Comparison of ENCODE assay signal across 8 cellular contexts in genomic region chr19:11435833-11436313, GRCh38. TPM values are rescaled to one million over a fixed set of nuclear protein-coding genes. Genes with fewer than 3 reads are reported as not detected.
A peak's percentile ranks its signal among the peaks of the same experiment; 100 is the strongest.
DNase-seq lines count a peak whose midpoint lies in the region; ATAC-seq and TF ChIP-seq lines count a peak whose summit lies in the region.

No MANE protein-coding gene starts in this region.

- no peaks in the 10 kb centered on the region for H3K9me3 Mint-ChIP-seq in GM23338
- H3K9me3 Mint-ChIP-seq in activated T-cell treated with anti-CD3 and anti-CD28 coated beads, Interleukin-2, amount 50 U/mL, for 4 hours, result no peaks in the 10 kb centered on the region

- H3K9me3 ChIP-seq in hepatocyte (ENCODE audit: low read depth), result no peaks in the 10 kb centered on the region
- H3K9me3 ChIP-seq in spleen, result no peaks in the 10 kb centered on the region

- H3K4me2 ChIP-seq in GM23338 (peak overlapping the region; percentile 93), hepatocyte (peak overlapping the region; percentile 97)

- peaks cover 3% of the 10 kb centered on the region; the same call in 1 of the 2 replicates for H4K20me1 ChIP-seq in GM23338 (replicated peaks; ENCODE audit: insufficient read depth)
- H4K20me1 ChIP-seq in hepatocyte (ENCODE audit: insufficient read depth, poor library complexity, severe bottlenecking), result no peaks in the 10 kb centered on the region

- H2AFZ ChIP-seq in GM23338 (peak overlapping the region; percentile 10; the same call in 1 of the 2 replicates), hepatocyte (peak overlapping the region; percentile 58)

- TF ChIP-seq CTCF in AG04449 (IDR thresholded peaks at IDR 0.05; ENCODE audit: insufficient read depth, low read length, missing control alignments), result no peak
- TF ChIP-seq CTCF in GM23338 (conservative IDR thresholded peaks at IDR 0.05; ENCODE audit: low read depth in 2 of 2), result no peak
- no peak for TF ChIP-seq CTCF in hepatocyte (IDR thresholded peaks at IDR 0.05; ENCODE audit: poor library complexity)
- no peak for TF ChIP-seq CTCF in spleen (IDR thresholded peaks at IDR 0.05 in 8 of 11, conservative IDR thresholded peaks at IDR 0.05 in 3 of 11)

- peaks cover 51% of the 10 kb centered on the region for H3K36me3 Mint-ChIP-seq in GM23338 (ENCODE audit: low read depth)
- H3K36me3 Mint-ChIP-seq in activated T-cell treated with anti-CD3 and anti-CD28 coated beads, Interleukin-2, amount 50 U/mL, for 4 hours (ENCODE audit: insufficient read depth), result peaks cover 12% of the 10 kb centered on the region

- H3K79me2 ChIP-seq in GM23338 (replicated peaks; ENCODE audit: insufficient read depth) (peaks cover 19% of the 10 kb centered on the region), hepatocyte (peaks cover 32% of the 10 kb centered on the region)

- H3K4me3 Mint-ChIP-seq in GM23338, result peak overlapping the region; percentile 99
- H3K4me3 Mint-ChIP-seq in activated T-cell treated with anti-CD3 and anti-CD28 coated beads, Interleukin-2, amount 50 U/mL, for 4 hours, result peak overlapping the region; percentile 100

- H3K27me3 Mint-ChIP-seq in GM23338 (ENCODE audit: insufficient read depth, low read depth, poor library complexity), result peaks cover 15% of the 10 kb centered on the region
- no peaks in the 10 kb centered on the region for H3K27me3 Mint-ChIP-seq in activated T-cell treated with anti-CD3 and anti-CD28 coated beads, Interleukin-2, amount 50 U/mL, for 4 hours (ENCODE audit: low read depth)

- CTCF ChIA-PET in AG04449 (lab: Yijun Ruan, JAX), result interaction anchor here (0.6 to 3.8 kb wide), 17 partner anchors 9 to 153 kb away, joined by 3 to 20 read pairs (median 5); no protein-coding TSS in a partner anchor

- POLR2A ChIA-PET in AG04449 (lab: Yijun Ruan, JAX), result interaction anchor here (1.0 kb wide), 3 partner anchors 61 to 96 kb away, joined by 3 read pairs; partner anchors contain the start of genes CCDC159, RAB3D, SWSAP1 and TMEM205

- H3K36me3 ChIP-seq in GM23338 (ENCODE audit: insufficient read depth) (peaks cover 32% of the 10 kb centered on the region), hepatocyte (replicated peaks; ENCODE audit: insufficient read depth, low read depth) (no peaks in the 10 kb centered on the region), spleen (peaks cover 0 to 46% (median 41%) of the 10 kb centered on the region in 6 donors)

- WGBS in hepatocyte (ENCODE audit: low lambda C conversion rate, missing lambda C conversion rate), result 3% methylated on average over 21 of the region's 21 CpGs
- WGBS in spleen, 5 donors, result 3 to 5% (median 4%) methylated on average over 16 to 21 of the region's 21 CpGs

- no peak for DNase-seq in AG04449 (ENCODE audit: low read depth, low spot score)
- peak; percentile 53 for DNase-seq in GM23338 (ENCODE audit: low spot score)
- no peak for DNase-seq in activated T-cell treated with anti-CD3 and anti-CD28 coated beads, Interleukin-2, amount 50 U/mL, for 4 hours
- peak; percentile 59 for DNase-seq in hepatocyte (ENCODE audit: low spot score)
- peak; percentile 86 for DNase-seq in spleen

- H3K27ac ChIP-seq in GM23338 (ENCODE audit: low read depth) (peak overlapping the region; percentile 81; the same call in 1 of the 2 replicates), hepatocyte (peak overlapping the region; percentile 64), spleen (peak overlapping the region; percentile 48 to 91 (median 86))

- H3F3A ChIP-seq in GM23338 (replicated peaks; ENCODE audit: low read depth), result peaks cover 5% of the 10 kb centered on the region; the same call in 1 of the 2 replicates

- no peaks in the 10 kb centered on the region for H3K27me3 ChIP-seq in GM23338 (ENCODE audit: insufficient read depth)
- H3K27me3 ChIP-seq in hepatocyte, result no peaks in the 10 kb centered on the region
- no peaks in the 10 kb centered on the region for H3K27me3 ChIP-seq in spleen (replicated peaks in 1 of 7)

- H3K4me3 ChIP-seq in AG04449 (ENCODE audit: low read depth, low read length) (peak overlapping the region; percentile 98), GM23338 (peak overlapping the region; percentile 69), hepatocyte (peak overlapping the region; percentile 56), spleen (peak overlapping the region; percentile 46 to 93 (median 84))

- H3K4me1 ChIP-seq in GM23338 (ENCODE audit: insufficient read depth), result peaks cover 11% of the 10 kb centered on the region; the same call in 1 of the 2 replicates
- H3K4me1 ChIP-seq in hepatocyte (ENCODE audit: insufficient read depth), result peaks cover 12% of the 10 kb centered on the region
- peaks cover 23 to 42% (median 30%) of the 10 kb centered on the region in 6 donors for H3K4me1 ChIP-seq in spleen

- TF ChIP-seq POLR2A in spleen (IDR thresholded peaks at IDR 0.05), result no peak

- intact Hi-C loops in spleen (cut with DNase I; ENCODE audit: low total_unique reads), result loop anchor here (5.0 kb wide), 1 partner anchor 54 kb away; the partner anchor contains the start of gene EPOR

- ATAC-seq in GM23338 (peak; percentile 6), HG03565 (IDR thresholded peaks at IDR 0.05; ENCODE audit: unreplicated experiment) (no peak), GM18858 (IDR thresholded peaks at IDR 0.05; ENCODE audit: unreplicated experiment) (no peak), GM21390 (IDR thresholded peaks at IDR 0.05; ENCODE audit: unreplicated experiment) (no peak)
- no peak for ATAC-seq in activated T-cell treated with anti-CD3 and anti-CD28 coated beads, Interleukin-2, amount 50 U/mL, for 4 hours

- no peaks in the 10 kb centered on the region for H3K9me2 ChIP-seq in GM23338 (ENCODE audit: insufficient read depth)
- no peaks in the 10 kb centered on the region for H3K9me2 ChIP-seq in hepatocyte (replicated peaks; ENCODE audit: insufficient read depth)

- peak overlapping the region; percentile 100 for H3K27ac Mint-ChIP-seq in GM23338

- H3K4me1 Mint-ChIP-seq in GM23338, result peaks cover 6% of the 10 kb centered on the region; the same call in 2 of the 3 replicates
- peaks cover 20% of the 10 kb centered on the region for H3K4me1 Mint-ChIP-seq in activated T-cell treated with anti-CD3 and anti-CD28 coated beads, Interleukin-2, amount 50 U/mL, for 4 hours (ENCODE audit: low read depth)

TF ChIP-seq in GM23338, 12 proteins besides CTCF, POLR2A, EP300 and RAD21 (continues in another document):
- TF ChIP-seq EZH2phosphoT487 (IDR thresholded peaks at IDR 0.05; ENCODE audit: unreplicated experiment), result no peak
- TF ChIP-seq POLR2AphosphoS5 (IDR thresholded peaks at IDR 0.05; ENCODE audit: low read depth), result no peak
- no peak for TF ChIP-seq ETS1 (IDR thresholded peaks at IDR 0.05)
- TF ChIP-seq NANOG (IDR thresholded peaks at IDR 0.05; ENCODE audit: borderline replicate concordance), result no peak

RNA-seq across cellular contexts. Expression of gene PRKCSH, which starts 0.4 kb away (rescaled TPM):
- 107 and 130 TPM in 2 replicates for total RNA-seq in GM23338 (2014; rRNA removed; shearing (Covaris generic))
- 85.3 and 90.3 TPM in 2 replicates for polyA plus RNA-seq in GM23338 (2016; fragmentation: Nextera tagmentation; extraction: Ambion mirVana)
- 100 to 1,000 TPM; 273 to 327 (median 319) TPM for total RNA-seq in activated T-cell treated with anti-CD3 and anti-CD28 coated beads, Interleukin-2, amount 50 U/mL, for 4 hours
- total RNA-seq in hepatocyte, result 60.0 and 85.1 TPM in 2 replicates
- 245 and 251 TPM in 2 replicates for polyA plus RNA-seq in hepatocyte
- 100 to 1,000 TPM; 114 to 258 (median 230) TPM for total RNA-seq in spleen
- 100 to 1,000 TPM in 1 of 3 donors, 10 to 100 TPM in 2; 80.3 to 105 (median 86.0) TPM for polyA plus RNA-seq in spleen

RNA-seq across cellular contexts. Expression of gene ODAD3, which starts 1.0 kb away (rescaled TPM):
- total RNA-seq in GM23338 (2014; rRNA removed; shearing (Covaris generic)), result 0.54 and 1.5 TPM in 2 replicates
- 6.1 TPM in 2 replicates for polyA plus RNA-seq in GM23338 (2016; fragmentation: Nextera tagmentation; extraction: Ambion mirVana)
- total RNA-seq in activated T-cell treated with anti-CD3 and anti-CD28 coated beads, Interleukin-2, amount 50 U/mL, for 4 hours, result under 1 TPM in 1 of 3 donors, not detected in 2; 0.11 TPM
- 0.08 and 1.3 TPM in 2 replicates for total RNA-seq in hepatocyte
- 1.4 and 1.9 TPM in 2 replicates for polyA plus RNA-seq in hepatocyte
- 1 to 10 TPM in 3 of 7 donors, under 1 TPM in 4; 0.23 to 2.3 (median 0.85) TPM for total RNA-seq in spleen
- polyA plus RNA-seq in spleen, result 1 to 10 TPM in 2 of 3 donors, under 1 TPM in 1; 0.59 to 2.1 (median 1.7) TPM

RNA-seq across cellular contexts. Expression of gene RGL3, which starts 16.8 kb away (rescaled TPM):
- total RNA-seq in GM23338 (2014; rRNA removed; shearing (Covaris generic)), result 46.8 and 49.4 TPM in 2 replicates
- polyA plus RNA-seq in GM23338 (2016; fragmentation: Nextera tagmentation; extraction: Ambion mirVana), result 48.8 and 49.2 TPM in 2 replicates
- total RNA-seq in activated T-cell treated with anti-CD3 and anti-CD28 coated beads, Interleukin-2, amount 50 U/mL, for 4 hours, result under 1 TPM in 2 of 3 donors, not detected in 1; 0.29 to 0.51 TPM
- 20.6 and 27.6 TPM in 2 replicates for total RNA-seq in hepatocyte
- 55.6 and 94.8 TPM in 2 replicates for polyA plus RNA-seq in hepatocyte
- 10 to 100 TPM; 17.9 to 57.7 (median 37.8) TPM for total RNA-seq in spleen
- 10 to 100 TPM in 2 of 3 donors, 1 to 10 TPM in 1; 5.1 to 16.4 (median 11.2) TPM for polyA plus RNA-seq in spleen

RNA-seq across cellular contexts. Expression of gene ELAVL3, which starts 45.0 kb away (rescaled TPM):
- 1.2 and 1.7 TPM in 2 replicates for total RNA-seq in GM23338 (2014; rRNA removed; shearing (Covaris generic))
- polyA plus RNA-seq in GM23338 (2016; fragmentation: Nextera tagmentation; extraction: Ambion mirVana), result 0.45 and 0.63 TPM in 2 replicates
- under 1 TPM in 1 of 3 donors, not detected in 2; 0.19 TPM for total RNA-seq in activated T-cell treated with anti-CD3 and anti-CD28 coated beads, Interleukin-2, amount 50 U/mL, for 4 hours
- total RNA-seq in hepatocyte, result 0.30 TPM in 1 of 2 replicates, not detected in the other
- 0.11 and 0.18 TPM in 2 replicates for polyA plus RNA-seq in hepatocyte
- total RNA-seq in spleen, result not detected
- polyA plus RNA-seq in spleen, result under 1 TPM in 1 of 3 donors, not detected in 2; 0.02 TPM

RNA-seq across cellular contexts. Expression of gene EPOR, which starts 51.8 kb away (rescaled TPM):
- 6.8 and 12.0 TPM in 2 replicates for total RNA-seq in GM23338 (2014; rRNA removed; shearing (Covaris generic))
- polyA plus RNA-seq in GM23338 (2016; fragmentation: Nextera tagmentation; extraction: Ambion mirVana), result 9.1 and 9.2 TPM in 2 replicates
- total RNA-seq in activated T-cell treated with anti-CD3 and anti-CD28 coated beads, Interleukin-2, amount 50 U/mL, for 4 hours, result 1 to 10 TPM; 1.8 to 2.0 (median 1.8) TPM
- 16.6 and 20.9 TPM in 2 replicates for total RNA-seq in hepatocyte
- polyA plus RNA-seq in hepatocyte, result 34.2 and 46.8 TPM in 2 replicates
- total RNA-seq in spleen, result 10 to 100 TPM; 15.0 to 24.0 (median 19.9) TPM
- 1 to 10 TPM; 4.5 to 8.2 (median 5.6) TPM for polyA plus RNA-seq in spleen

Comparison
In these comparisons a context has a peak if more than half of its experiments do, and no peak if none do; other contexts are left out.
1. DNase-seq: peak in GM23338 (single experiment), hepatocyte (single experiment) and spleen (single experiment); none in AG04449 (single experiment) and activated T-cell treated with anti-CD3 and anti-CD28 coated beads, Interleukin-2, amount 50 U/mL, for 4 hours (single experiment).
2. RNA of gene RGL3, which starts 16.8 kb away (total RNA-seq): 46.8 to 49.4 TPM in GM23338, 17.9 to 57.7 TPM in spleen and 20.6 to 27.6 TPM in hepatocyte; 0.29 to 0.51 TPM in activated T-cell treated with anti-CD3 and anti-CD28 coated beads, Interleukin-2, amount 50 U/mL, for 4 hours; every median in the first group is over 10 times any median in the second.
3. Peak in every context shown above with its lines, with median percentiles within 50 percentile points of each other: H3K4me3 ChIP-seq and H3K27ac ChIP-seq.